Comparison of ENCODE assay signal across 16 cellular contexts in genomic region chr5:5374034-5374715, GRCh38. TPM values are rescaled to one million over a fixed set of nuclear protein-coding genes. Genes with fewer than 3 reads are reported as not detected.
DNase-seq lines count a peak whose midpoint lies in the region; ATAC-seq and TF ChIP-seq lines count a peak whose summit lies in the region.
"Had no signal": no experiment of that assay in that cellular context is flagged by ENCODE, and none has a peak within 500 bp of the region (broad histone marks: within the 10 kb centered on the region; RNA-seq: fewer than 3 reads in every experiment).

No MANE protein-coding gene starts in this region.

- H3K27me3 ChIP-seq in SJCRH30 (no peaks in the 10 kb centered on the region), heart right ventricle (no peaks in the 10 kb centered on the region), smooth muscle cell (ENCODE audit: low read depth) (no peaks in the 10 kb centered on the region)

- peak in 7 of 8 donors; percentile 58 to 82 (median 73) for ATAC-seq in heart right ventricle
- ATAC-seq in activated T-helper 17 cell treated with anti-CD3 and anti-CD28 coated beads, Interleukin-2, amount 50 U/mL, for 72 hours (replicated peaks) = no peak
- no peak for ATAC-seq in GM21717 (IDR thresholded peaks at IDR 0.05; ENCODE audit: unreplicated experiment)
- ATAC-seq: activated naive CD8-positive, alpha-beta T cell treated with anti-CD3 and anti-CD28 coated beads, Interleukin-2, amount 50 U/mL, for 24 hours; activated T-cell treated with anti-CD3 and anti-CD28 coated beads, Interleukin-2, amount 50 U/mL, for 4 hours had no signal

- intact Hi-C loops in heart right ventricle (cut with DNase I) = no loop called here

- peak overlapping the region; percentile 32 for H3K9ac ChIP-seq in smooth muscle cell (ENCODE audit: low read depth)

- TF ChIP-seq CTCF in heart right ventricle (IDR thresholded peaks at IDR 0.05) (no peak), smooth muscle cell (IDR thresholded peaks at IDR 0.05; ENCODE audit: borderline replicate concordance, insufficient read depth, poor library complexity, severe bottlenecking) (no peak), mesothelial cell of epicardium (IDR thresholded peaks at IDR 0.05; ENCODE audit: unreplicated experiment) (no peak)

- H3K36me3 ChIP-seq in SJCRH30 = no peaks in the 10 kb centered on the region
- no peaks in the 10 kb centered on the region for H3K36me3 ChIP-seq in heart right ventricle
- H3K36me3 ChIP-seq in smooth muscle cell (ENCODE audit: low read depth) = no peaks in the 10 kb centered on the region

- peaks cover 8% of the 10 kb centered on the region for H3K4me1 Mint-ChIP-seq in mesothelial cell of epicardium
- H3K4me1 Mint-ChIP-seq in activated T-helper 17 cell treated with anti-CD3 and anti-CD28 coated beads, Interleukin-2, amount 50 U/mL, for 72 hours = no peaks in the 10 kb centered on the region
- H3K4me1 Mint-ChIP-seq: activated naive CD8-positive, alpha-beta T cell treated with anti-CD3 and anti-CD28 coated beads, Interleukin-2, amount 50 U/mL, for 24 hours had no signal

- peaks cover under 1% of the 10 kb centered on the region for H3K27me3 Mint-ChIP-seq in mesothelial cell of epicardium (ENCODE audit: low read depth)
- peaks cover 13% of the 10 kb centered on the region for H3K27me3 Mint-ChIP-seq in activated T-helper 17 cell treated with anti-CD3 and anti-CD28 coated beads, Interleukin-2, amount 50 U/mL, for 72 hours
- H3K27me3 Mint-ChIP-seq: activated naive CD8-positive, alpha-beta T cell treated with anti-CD3 and anti-CD28 coated beads, Interleukin-2, amount 50 U/mL, for 24 hours; CD4-positive, CD25-positive, alpha-beta regulatory T cell had no signal

- peak overlapping the region; percentile 72 for H3K4me2 ChIP-seq in smooth muscle cell

- no peak overlapping the region for H3K27ac Mint-ChIP-seq in mesothelial cell of epicardium
- no peak overlapping the region for H3K27ac Mint-ChIP-seq in activated T-helper 17 cell treated with anti-CD3 and anti-CD28 coated beads, Interleukin-2, amount 50 U/mL, for 72 hours
- H3K27ac Mint-ChIP-seq: activated naive CD8-positive, alpha-beta T cell treated with anti-CD3 and anti-CD28 coated beads, Interleukin-2, amount 50 U/mL, for 24 hours; CD4-positive, CD25-positive, alpha-beta regulatory T cell had no signal

- 40 to 51% methylated on average over 6 of the region's 6 CpGs for WGBS in heart right ventricle, 2 donors
- 30% methylated on average over 6 of the region's 6 CpGs for WGBS in smooth muscle cell (ENCODE audit: low lambda C conversion rate)

- no peaks in the 10 kb centered on the region for H3K79me2 ChIP-seq in smooth muscle cell (ENCODE audit: low read depth)

- no peak overlapping the region for H2AFZ ChIP-seq in smooth muscle cell (ENCODE audit: low read depth)

- H3K4me3 ChIP-seq in SJCRH30 (no peak overlapping the region), heart right ventricle (no peak overlapping the region), smooth muscle cell (no peak overlapping the region)

- H3K9me3 Mint-ChIP-seq in mesothelial cell of epicardium = peaks cover 6% of the 10 kb centered on the region
- no peaks in the 10 kb centered on the region for H3K9me3 Mint-ChIP-seq in activated T-helper 17 cell treated with anti-CD3 and anti-CD28 coated beads, Interleukin-2, amount 50 U/mL, for 72 hours
- H3K9me3 Mint-ChIP-seq: activated naive CD8-positive, alpha-beta T cell treated with anti-CD3 and anti-CD28 coated beads, Interleukin-2, amount 50 U/mL, for 24 hours; activated T-cell treated with anti-CD3 and anti-CD28 coated beads, Interleukin-2, amount 50 U/mL, for 4 hours; CD4-positive, CD25-positive, alpha-beta regulatory T cell had no signal

- DNase-seq in HS-27A (ENCODE audit: low read depth) (peak; percentile 82), SJCRH30 (peak; percentile 24 to 26), heart right ventricle (peak in 1 of 2 donors; percentile 28), smooth muscle cell (lab: John Stamatoyannopoulos, UW; ENCODE audit: unreplicated experiment) (no peak), mesothelial cell of epicardium (ENCODE audit: low spot score in 2 of 2, unreplicated experiment in 2 of 2) (no peak), NCI-H524 (lab: John Stamatoyannopoulos, UW) (no peak)
- DNase-seq: activated naive CD8-positive, alpha-beta T cell treated with anti-CD3 and anti-CD28 coated beads, Interleukin-2, amount 50 U/mL, for 24 hours; activated T-cell treated with anti-CD3 and anti-CD28 coated beads, Interleukin-2, amount 50 U/mL, for 4 hours; CD4-positive, CD25-positive, alpha-beta regulatory T cell; cerebellar nuclear complex; head of caudate nucleus; NCI-H2081; NCI-H748 treated with DMSO at 0.1 percent for 48 hours; posterior cingulate gyrus had no signal

- no peaks in the 10 kb centered on the region for H3F3A ChIP-seq in smooth muscle cell (ENCODE audit: low read depth)

- no peaks in the 10 kb centered on the region for H4K20me1 ChIP-seq in smooth muscle cell (ENCODE audit: low read depth)

- H3K27ac ChIP-seq in SJCRH30 = peak overlapping the region; percentile 44
- peak overlapping the region in 7 of 10 donors; percentile 20 to 78 (median 59) for H3K27ac ChIP-seq in heart right ventricle
- peak overlapping the region; percentile 85 for H3K27ac ChIP-seq in smooth muscle cell (ENCODE audit: low read depth)

- H3K36me3 Mint-ChIP-seq in mesothelial cell of epicardium = no peaks in the 10 kb centered on the region
- no peaks in the 10 kb centered on the region for H3K36me3 Mint-ChIP-seq in activated T-helper 17 cell treated with anti-CD3 and anti-CD28 coated beads, Interleukin-2, amount 50 U/mL, for 72 hours (ENCODE audit: low read depth)

- no peaks in the 10 kb centered on the region for H3K9me3 ChIP-seq in SJCRH30 (replicated peaks)
- H3K9me3 ChIP-seq in heart right ventricle = no peaks in the 10 kb centered on the region
- H3K9me3 ChIP-seq in smooth muscle cell (replicated peaks; ENCODE audit: low read depth) = no peaks in the 10 kb centered on the region

- H3K4me3 Mint-ChIP-seq in mesothelial cell of epicardium = no peak overlapping the region
- H3K4me3 Mint-ChIP-seq in activated T-helper 17 cell treated with anti-CD3 and anti-CD28 coated beads, Interleukin-2, amount 50 U/mL, for 72 hours = no peak overlapping the region
- H3K4me3 Mint-ChIP-seq: activated naive CD8-positive, alpha-beta T cell treated with anti-CD3 and anti-CD28 coated beads, Interleukin-2, amount 50 U/mL, for 24 hours; activated T-cell treated with anti-CD3 and anti-CD28 coated beads, Interleukin-2, amount 50 U/mL, for 4 hours; CD4-positive, CD25-positive, alpha-beta regulatory T cell had no signal

- no peaks in the 10 kb centered on the region for H3K4me1 ChIP-seq in SJCRH30
- peaks cover 0 to 7% (median 0%) of the 10 kb centered on the region in 9 donors for H3K4me1 ChIP-seq in heart right ventricle
- H3K4me1 ChIP-seq in smooth muscle cell (ENCODE audit: low read depth) = peaks cover 5% of the 10 kb centered on the region

RNA-seq across cellular contexts. Expression of gene ICE1, which starts 48.3 kb away (rescaled TPM):
- total RNA-seq in SJCRH30 (2014; rRNA removed; shearing (Covaris generic)) = 23.8 and 27.0 TPM in 2 replicates
- total RNA-seq in heart right ventricle = 10 to 100 TPM; 16.7 to 20.3 (median 18.6) TPM
- 1 to 10 TPM; 4.8 to 6.3 TPM for polyA plus RNA-seq in heart right ventricle
- 25.4 and 32.0 TPM in 2 replicates for total RNA-seq in smooth muscle cell
- polyA plus RNA-seq in smooth muscle cell = 10.2 and 15.5 TPM in 2 replicates
- 36.7 to 37.9 TPM (median 37.4 TPM) in 3 replicates for total RNA-seq in mesothelial cell of epicardium
- total RNA-seq in activated T-helper 17 cell treated with anti-CD3 and anti-CD28 coated beads, Interleukin-2, amount 50 U/mL, for 72 hours = 10 to 100 TPM; 19.1 to 27.8 TPM

Comparison
In these comparisons a context has a peak if more than half of its experiments do, and no peak if none do; other contexts are left out.
1. DNase-seq: peak in HS-27A (single experiment) and SJCRH30 (2 of 2); none in smooth muscle cell (single experiment), mesothelial cell of epicardium (0 of 2) and NCI-H524 (0 of 2).
2. ATAC-seq: peak in heart right ventricle (7 of 8); none in activated T-helper 17 cell treated with anti-CD3 and anti-CD28 coated beads, Interleukin-2, amount 50 U/mL, for 72 hours (single experiment) and GM21717 (single experiment).
3. Peak in every context shown above with its lines, with median percentiles within 50 percentile points of each other: H3K27ac ChIP-seq.